In the genomic region with DNA sequence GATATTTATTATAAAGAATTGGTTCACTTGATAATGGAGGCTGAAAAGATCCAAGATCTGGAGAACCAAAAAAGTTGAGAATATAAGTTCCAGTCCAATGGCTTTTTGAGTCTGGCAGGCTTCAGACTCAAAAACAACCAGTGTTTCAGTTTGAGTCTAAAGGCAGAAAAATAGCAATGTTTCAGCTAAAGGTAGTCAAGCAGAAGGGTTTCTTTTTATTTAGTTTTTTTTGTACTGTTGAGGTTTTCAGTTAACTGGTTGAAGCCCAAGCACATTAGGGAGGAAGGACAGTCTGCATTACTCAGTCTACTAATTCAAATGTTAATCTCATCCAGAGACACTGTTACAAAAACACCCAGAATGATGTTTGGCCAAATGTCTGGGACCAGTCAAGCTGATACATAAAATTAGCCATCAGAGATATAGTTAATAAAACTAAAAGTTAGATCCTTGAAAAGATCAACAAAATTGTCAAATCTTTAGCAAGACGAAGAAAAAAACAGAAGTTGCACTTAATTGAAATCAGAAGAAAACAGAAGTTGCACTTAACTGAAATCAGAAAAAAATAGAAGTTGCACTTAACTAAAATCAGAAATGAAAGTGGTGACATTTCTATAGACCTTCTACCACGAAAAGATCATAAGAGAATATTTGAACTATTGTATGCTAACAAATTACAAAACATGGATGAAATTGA, we compare ENCODE assay signal across 13 cellular contexts.
A peak's percentile ranks its signal among the peaks of the same experiment; 100 is the strongest.
DNase-seq lines count a peak whose midpoint lies in the region; ATAC-seq, FAIRE-seq and TF ChIP-seq lines count a peak whose summit lies in the region.
"Had no signal": no experiment of that assay in that cellular context is flagged by ENCODE, and none has a peak within 500 bp of the region (broad histone marks: within the 10 kb centered on the region; RNA-seq: fewer than 3 reads in every experiment).

No MANE protein-coding gene starts in this region.

- DNase-seq in GM18507 (ENCODE audit: extremely low spot score, insufficient read length, low read depth) (peak; percentile 7), NOMO-1 treated with DMSO at 0.1 percent for 48 hours (lab: John Stamatoyannopoulos, UW; ENCODE audit: unreplicated experiment) (peak; percentile 71), HuH-7.5 (ENCODE audit: low spot score) (no peak), foreskin fibroblast (no peak), DMS114 treated with DMSO at 0.1 percent for 48 hours (lab: John Stamatoyannopoulos, UW; ENCODE audit: unreplicated experiment) (no peak)
- no peak for DNase-seq in activated naive CD8-positive, alpha-beta T cell treated with anti-CD3 and anti-CD28 coated beads, Interleukin-2, amount 50 U/mL, for 24 hours
- DNase-seq: activated naive CD8-positive, alpha-beta T cell treated with anti-CD3 and anti-CD28 coated beads, Interleukin-2, amount 10 ng/mL, durations not matched to agents 7 days and 5 days; endodermal cell; PC-9 had no signal

- H3K4me3 ChIP-seq in foreskin fibroblast (ENCODE audit: low read depth in 1 of 2, low read length in 2 of 2) = no peak overlapping the region
- H3K4me3 ChIP-seq: PC-9 had no signal

- H3K4me1 Mint-ChIP-seq in activated naive CD8-positive, alpha-beta T cell treated with anti-CD3 and anti-CD28 coated beads, Interleukin-2, amount 50 U/mL, for 24 hours = no peaks in the 10 kb centered on the region
- H3K4me1 Mint-ChIP-seq: activated naive CD8-positive, alpha-beta T cell treated with anti-CD3 and anti-CD28 coated beads, Interleukin-2, amount 10 ng/mL, durations not matched to agents 7 days and 5 days; endodermal cell; nephron had no signal

- no peak overlapping the region for H3K4me3 Mint-ChIP-seq in activated naive CD8-positive, alpha-beta T cell treated with anti-CD3 and anti-CD28 coated beads, Interleukin-2, amount 50 U/mL, for 24 hours
- H3K4me3 Mint-ChIP-seq: activated naive CD8-positive, alpha-beta T cell treated with anti-CD3 and anti-CD28 coated beads, Interleukin-2, amount 10 ng/mL, durations not matched to agents 7 days and 5 days; endodermal cell; nephron; stimulated activated naive CD8-positive, alpha-beta T cell treated with anti-CD3 and anti-CD28 coated beads, Interleukin-15, Interleukin-2, amounts not matched to agents 100 ng/mL and 50 ng/mL, for 24 hours had no signal

- ATAC-seq in GM21390 (IDR thresholded peaks at IDR 0.05; ENCODE audit: unreplicated experiment) = peak; percentile 83
- ATAC-seq in HG03064 (IDR thresholded peaks at IDR 0.05; ENCODE audit: low read depth, unreplicated experiment) = peak; percentile 81
- no peak for ATAC-seq in activated naive CD8-positive, alpha-beta T cell treated with anti-CD3 and anti-CD28 coated beads, Interleukin-2, amount 50 U/mL, for 24 hours

- no peaks in the 10 kb centered on the region for H3K27me3 Mint-ChIP-seq in activated naive CD8-positive, alpha-beta T cell treated with anti-CD3 and anti-CD28 coated beads, Interleukin-2, amount 50 U/mL, for 24 hours
- H3K27me3 Mint-ChIP-seq: activated naive CD8-positive, alpha-beta T cell treated with anti-CD3 and anti-CD28 coated beads, Interleukin-2, amount 10 ng/mL, durations not matched to agents 7 days and 5 days; stimulated activated naive CD8-positive, alpha-beta T cell treated with anti-CD3 and anti-CD28 coated beads, Interleukin-15, Interleukin-2, amounts not matched to agents 100 ng/mL and 50 ng/mL, for 24 hours had no signal

- no peaks in the 10 kb centered on the region for H3K36me3 Mint-ChIP-seq in activated naive CD8-positive, alpha-beta T cell treated with anti-CD3 and anti-CD28 coated beads, Interleukin-2, amount 50 U/mL, for 24 hours (ENCODE audit: low read depth)
- H3K36me3 Mint-ChIP-seq: activated naive CD8-positive, alpha-beta T cell treated with anti-CD3 and anti-CD28 coated beads, Interleukin-2, amount 10 ng/mL, durations not matched to agents 7 days and 5 days had no signal

- H3K27ac Mint-ChIP-seq in activated naive CD8-positive, alpha-beta T cell treated with anti-CD3 and anti-CD28 coated beads, Interleukin-2, amount 50 U/mL, for 24 hours = no peak overlapping the region
- H3K27ac Mint-ChIP-seq: activated naive CD8-positive, alpha-beta T cell treated with anti-CD3 and anti-CD28 coated beads, Interleukin-2, amount 10 ng/mL, durations not matched to agents 7 days and 5 days; endodermal cell; nephron; stimulated activated naive CD8-positive, alpha-beta T cell treated with anti-CD3 and anti-CD28 coated beads, Interleukin-15, Interleukin-2, amounts not matched to agents 100 ng/mL and 50 ng/mL, for 24 hours had no signal

- H3K9me3 Mint-ChIP-seq in activated naive CD8-positive, alpha-beta T cell treated with anti-CD3 and anti-CD28 coated beads, Interleukin-2, amount 50 U/mL, for 24 hours = peaks cover 14% of the 10 kb centered on the region
- H3K9me3 Mint-ChIP-seq: endodermal cell had no signal

- no peak for TF ChIP-seq CTCF in foreskin fibroblast (IDR thresholded peaks at IDR 0.05; ENCODE audit: low read depth, low read length)

- FAIRE-seq in GM18507 (lab: Jason Lieb, UNC) = peak; percentile 86

Comparison
In these comparisons a context has a peak if more than half of its experiments do, and no peak if none do; other contexts are left out.
1. DNase-seq: peak in GM18507 (single experiment) and NOMO-1 treated with DMSO at 0.1 percent for 48 hours (single experiment); none in HuH-7.5 (single experiment), foreskin fibroblast (0 of 2), DMS114 treated with DMSO at 0.1 percent for 48 hours (single experiment) and activated naive CD8-positive, alpha-beta T cell treated with anti-CD3 and anti-CD28 coated beads, Interleukin-2, amount 50 U/mL, for 24 hours (single experiment).